In the genomic region with DNA sequence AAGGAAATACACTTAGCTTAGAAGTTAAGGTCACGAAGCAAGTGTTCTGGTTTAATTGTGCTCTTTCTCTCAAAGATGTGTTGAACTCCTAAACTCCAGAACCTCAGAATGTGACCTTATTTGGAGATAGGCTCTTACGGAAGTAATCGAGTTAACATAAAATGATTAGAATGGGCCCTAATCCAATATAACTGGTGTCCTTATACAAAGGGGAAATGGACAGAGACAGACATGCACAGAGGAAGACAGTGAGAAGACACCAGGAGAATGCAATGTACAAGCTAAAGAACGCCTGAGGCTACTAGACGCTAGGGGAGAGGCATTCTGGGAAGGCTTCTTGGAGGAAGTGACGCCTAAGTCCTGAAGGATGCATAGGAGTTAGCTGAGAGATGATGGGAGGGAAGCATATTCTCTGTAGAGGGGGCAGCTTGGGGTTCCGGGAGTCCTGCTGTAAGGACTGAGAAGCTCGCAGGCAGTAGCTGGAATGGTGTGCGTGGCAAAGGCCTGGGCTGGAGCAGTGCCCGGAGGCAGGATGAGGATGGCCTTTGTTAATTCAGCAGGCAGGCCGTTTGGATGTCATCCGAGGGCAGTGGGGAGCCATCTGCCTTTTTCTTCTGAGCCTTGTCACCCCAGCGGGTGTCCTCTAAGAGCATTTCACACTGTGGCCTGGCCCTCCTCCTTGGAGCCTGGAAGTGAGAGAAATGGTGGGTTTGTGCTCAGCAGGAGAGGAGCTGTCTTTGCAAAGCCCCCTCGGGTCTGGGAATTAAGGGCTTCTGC, we compare ENCODE assay signal across 14 cellular contexts.
DNase-seq lines count a peak whose midpoint lies in the region; ATAC-seq and TF ChIP-seq lines count a peak whose summit lies in the region.
"Had no signal": no experiment of that assay in that cellular context is flagged by ENCODE, and none has a peak within 500 bp of the region (broad histone marks: within the 10 kb centered on the region; RNA-seq: fewer than 3 reads in every experiment).

No MANE protein-coding gene starts in this region.

- no peaks in the 10 kb centered on the region for H3K9me3 ChIP-seq in A673 (ENCODE audit: low read depth, low read length, poor library complexity, severe bottlenecking)
- no peaks in the 10 kb centered on the region for H3K9me3 ChIP-seq in Karpas-422 (ENCODE audit: low read length)
- H3K9me3 ChIP-seq: esophagus muscularis mucosa had no signal

- no peaks in the 10 kb centered on the region for H3K27me3 Mint-ChIP-seq in WTC11 (ENCODE audit: low read depth)
- no peaks in the 10 kb centered on the region for H3K27me3 Mint-ChIP-seq in effector memory CD8-positive, alpha-beta T cell

- H3K79me2 ChIP-seq in Karpas-422 (ENCODE audit: low read length): no peaks in the 10 kb centered on the region

- H3K36me3 ChIP-seq in A673 (ENCODE audit: insufficient read depth, low read length, poor library complexity, severe bottlenecking) (no peaks in the 10 kb centered on the region), Karpas-422 (ENCODE audit: insufficient read depth, low read length) (no peaks in the 10 kb centered on the region)
- H3K36me3 ChIP-seq: esophagus muscularis mucosa had no signal

- TF ChIP-seq CTCF in A673 (conservative IDR thresholded peaks at IDR 0.05; ENCODE audit: low read depth, low read length) (no peak), WTC11 (IDR thresholded peaks at IDR 0.05) (no peak)

- DNase-seq in A673 (ENCODE audit: low spot score) (peak; percentile 52), NCI-H1092 treated with DMSO at 0.1 percent for 48 hours (lab: John Stamatoyannopoulos, UW) (peak; percentile 79), WTC11 (ENCODE audit: low spot score) (no peak), inferior parietal cortex (ENCODE audit: extremely low spot score) (peak; percentile 80), Karpas-422 (no peak), mucosa of gallbladder (ENCODE audit: low spot score) (no peak)
- DNase-seq in effector memory CD8-positive, alpha-beta T cell: no peak
- DNase-seq: activated naive CD8-positive, alpha-beta T cell treated with anti-CD3 and anti-CD28 coated beads, Interleukin-2, amount 10 ng/mL, durations not matched to agents 7 days and 5 days; DMS79; Right ventricle myocardium superior; stimulated activated CD4-positive, alpha-beta T cell treated with anti-CD3 and anti-CD28 coated beads, Interleukin-2, amount 100 ng/mL, for 48 hours had no signal

- no peak overlapping the region for H3K9ac ChIP-seq in Karpas-422 (ENCODE audit: low read length)

- no peaks in the 10 kb centered on the region for H4K20me1 ChIP-seq in Karpas-422 (ENCODE audit: insufficient read depth, low read depth, low read length)

- CTCF ChIA-PET in A673 (lab: Charles Lee): no interaction called here
- CTCF ChIA-PET in WTC11 (lab: Charles Lee): interaction anchor here (0.9 to 3.1 kb wide), 4 partner anchors 13 to 624 kb away, joined by 3 to 10 read pairs (median 4); no protein-coding TSS in a partner anchor

- no peaks in the 10 kb centered on the region for H3K36me3 Mint-ChIP-seq in WTC11
- H3K36me3 Mint-ChIP-seq in effector memory CD8-positive, alpha-beta T cell (ENCODE audit: insufficient read depth): no peaks in the 10 kb centered on the region
- H3K36me3 Mint-ChIP-seq: activated naive CD8-positive, alpha-beta T cell treated with anti-CD3 and anti-CD28 coated beads, Interleukin-2, amount 10 ng/mL, durations not matched to agents 7 days and 5 days; stimulated activated memory B cell treated with anti-CD40 and anti-IgM and Interleukin-4, amounts not matched to agents 10 μg/mL and 1 μg/mL and 100 μg/mL, for 72 hours had no signal

- no peaks in the 10 kb centered on the region for H3K27me3 ChIP-seq in A673 (replicated peaks; ENCODE audit: insufficient read depth, low read depth, low read length, poor library complexity)
- no peaks in the 10 kb centered on the region for H3K27me3 ChIP-seq in Karpas-422 (ENCODE audit: low read length)
- H3K27me3 ChIP-seq: esophagus muscularis mucosa had no signal

- ATAC-seq in WTC11: peak; percentile 70
- ATAC-seq in HG02623 (IDR thresholded peaks at IDR 0.05; ENCODE audit: unreplicated experiment): no peak
- ATAC-seq in effector memory CD8-positive, alpha-beta T cell (replicated peaks): no peak
- ATAC-seq: stimulated activated memory B cell treated with anti-CD40 and anti-IgM and Interleukin-4, amounts not matched to agents 10 μg/mL and 1 μg/mL and 100 μg/mL, for 72 hours had no signal

- H3K4me3 Mint-ChIP-seq in WTC11: no peak overlapping the region
- no peak overlapping the region for H3K4me3 Mint-ChIP-seq in effector memory CD8-positive, alpha-beta T cell
- H3K4me3 Mint-ChIP-seq: activated naive CD8-positive, alpha-beta T cell treated with anti-CD3 and anti-CD28 coated beads, Interleukin-2, amount 10 ng/mL, durations not matched to agents 7 days and 5 days; stimulated activated memory B cell treated with anti-CD40 and anti-IgM and Interleukin-4, amounts not matched to agents 10 μg/mL and 1 μg/mL and 100 μg/mL, for 72 hours had no signal

- no peak overlapping the region for H3K4me2 ChIP-seq in Karpas-422 (ENCODE audit: low read depth, low read length, poor library complexity, severe bottlenecking)

- POLR2A ChIA-PET in A673 (lab: Charles Lee; ENCODE audit: low non-redundant PET): no interaction called here
- POLR2A ChIA-PET in WTC11 (lab: Charles Lee): no interaction called here

- H3K27ac Mint-ChIP-seq in WTC11: no peak overlapping the region
- H3K27ac Mint-ChIP-seq in effector memory CD8-positive, alpha-beta T cell: no peak overlapping the region
- H3K27ac Mint-ChIP-seq: activated naive CD8-positive, alpha-beta T cell treated with anti-CD3 and anti-CD28 coated beads, Interleukin-2, amount 10 ng/mL, durations not matched to agents 7 days and 5 days; stimulated activated memory B cell treated with anti-CD40 and anti-IgM and Interleukin-4, amounts not matched to agents 10 μg/mL and 1 μg/mL and 100 μg/mL, for 72 hours had no signal

- no peak overlapping the region for H2AFZ ChIP-seq in Karpas-422 (ENCODE audit: low read length)

- no peaks in the 10 kb centered on the region for H3K9me2 ChIP-seq in Karpas-422 (replicated peaks; ENCODE audit: insufficient read depth, low read length)

- H3K4me1 ChIP-seq in A673 (ENCODE audit: insufficient read depth, low read length, poor library complexity, severe bottlenecking): no peaks in the 10 kb centered on the region
- H3K4me1 ChIP-seq in Karpas-422 (ENCODE audit: low read length): no peaks in the 10 kb centered on the region

- intact Hi-C loops in A673 (cut with micrococcal nuclease; ENCODE audit: unreplicated experiment): no loop called here

- no peaks in the 10 kb centered on the region for H3K9me3 Mint-ChIP-seq in WTC11
- H3K9me3 Mint-ChIP-seq in effector memory CD8-positive, alpha-beta T cell: no peaks in the 10 kb centered on the region
- H3K9me3 Mint-ChIP-seq: activated naive CD8-positive, alpha-beta T cell treated with anti-CD3 and anti-CD28 coated beads, Interleukin-2, amount 10 ng/mL, durations not matched to agents 7 days and 5 days; stimulated activated memory B cell treated with anti-CD40 and anti-IgM and Interleukin-4, amounts not matched to agents 10 μg/mL and 1 μg/mL and 100 μg/mL, for 72 hours had no signal

- H3K27ac ChIP-seq in A673 (ENCODE audit: low read depth, low read length, poor library complexity, severe bottlenecking): no peak overlapping the region
- H3K27ac ChIP-seq in Karpas-422 (ENCODE audit: low read length): no peak overlapping the region
- H3K27ac ChIP-seq: esophagus muscularis mucosa had no signal

- H3K4me3 ChIP-seq in A673 (ENCODE audit: low read depth, low read length, poor library complexity, severe bottlenecking) (no peak overlapping the region), Karpas-422 (ENCODE audit: low read length) (no peak overlapping the region)
- H3K4me3 ChIP-seq: esophagus muscularis mucosa had no signal

- H3K4me1 Mint-ChIP-seq in WTC11: peaks cover 16% of the 10 kb centered on the region
- H3K4me1 Mint-ChIP-seq in effector memory CD8-positive, alpha-beta T cell (ENCODE audit: low read depth in 2 of 2): no peaks in the 10 kb centered on the region
- H3K4me1 Mint-ChIP-seq: activated naive CD8-positive, alpha-beta T cell treated with anti-CD3 and anti-CD28 coated beads, Interleukin-2, amount 10 ng/mL, durations not matched to agents 7 days and 5 days; stimulated activated memory B cell treated with anti-CD40 and anti-IgM and Interleukin-4, amounts not matched to agents 10 μg/mL and 1 μg/mL and 100 μg/mL, for 72 hours had no signal

- BruUV-seq in A673 (replicated peaks; lab: Mats Ljungman, UMichigan): no TSS peak

TF ChIP-seq in WTC11, 78 proteins besides CTCF, POLR2A, EP300 and RAD21:
- TF ChIP-seq PRDM15 (CRISPR knock-in tag; IDR thresholded peaks at IDR 0.05) (0 out of 2 replicates have a peak, but pooled peaks have one; percentile 13), ZNF423 (CRISPR knock-in tag; IDR thresholded peaks at IDR 0.05) (peak; percentile 81), GABPB1 (CRISPR knock-in tag; IDR thresholded peaks at IDR 0.05) (no peak)

Comparison
In these comparisons a context has a peak if more than half of its experiments do, and no peak if none do; other contexts are left out.
1. DNase-seq: peak in A673 (single experiment), NCI-H1092 treated with DMSO at 0.1 percent for 48 hours (single experiment) and inferior parietal cortex (single experiment); none in WTC11 (single experiment), Karpas-422 (single experiment), mucosa of gallbladder (single experiment) and effector memory CD8-positive, alpha-beta T cell (0 of 3).